Comparison of ENCODE assay signal across 11 cellular contexts in the genomic region with DNA sequence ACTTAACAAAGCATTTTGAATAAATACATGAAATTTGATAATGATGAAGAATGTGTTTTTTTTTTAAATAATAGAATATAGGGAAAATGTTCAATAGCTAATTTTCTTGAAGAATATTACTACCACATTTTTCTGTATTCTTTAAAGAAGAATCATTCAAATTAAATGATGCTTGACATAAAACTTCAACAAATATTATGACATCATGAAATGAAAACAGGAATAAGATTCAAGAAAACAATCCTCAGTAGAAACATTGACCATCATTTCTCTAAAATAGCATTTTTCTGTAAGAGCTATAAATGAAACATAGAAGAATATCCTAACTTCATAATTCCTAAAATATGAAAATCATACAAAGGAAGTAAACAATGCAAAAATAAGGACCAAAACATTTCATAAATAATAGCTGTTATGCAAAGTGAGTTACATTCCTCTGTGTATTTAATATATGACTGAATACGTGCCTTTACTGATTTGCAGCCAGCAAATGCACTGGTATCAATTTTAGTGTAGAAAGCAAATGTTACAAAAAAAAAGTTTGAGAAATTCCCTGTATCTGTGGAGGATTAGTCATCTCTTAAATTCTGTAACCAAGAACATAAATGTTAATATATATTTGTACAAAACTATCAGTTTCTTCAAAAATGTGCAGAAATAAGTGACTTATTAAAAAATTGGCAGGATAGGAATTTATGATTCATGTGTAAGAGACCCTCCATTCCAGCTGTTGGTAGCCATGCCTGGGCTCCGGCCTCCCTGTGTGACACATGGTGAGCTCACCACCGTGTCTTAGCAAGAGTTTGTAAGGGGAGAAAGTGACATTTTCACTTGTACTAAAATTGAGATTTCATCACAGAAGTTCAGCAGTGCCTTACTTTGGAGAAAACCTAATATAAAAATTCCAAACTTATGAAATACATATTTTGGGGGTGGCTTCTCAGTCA. TPM values are rescaled to one million over a fixed set of nuclear protein-coding genes. Genes with fewer than 3 reads are reported as not detected.
DNase-seq lines count a peak whose midpoint lies in the region; ATAC-seq, FAIRE-seq and TF ChIP-seq lines count a peak whose summit lies in the region.
"Had no signal": no experiment of that assay in that cellular context is flagged by ENCODE, and none has a peak within 500 bp of the region (broad histone marks: within the 10 kb centered on the region; RNA-seq: fewer than 3 reads in every experiment).

No MANE protein-coding gene starts in this region.

- no peak overlapping the region for H3K4me3 Mint-ChIP-seq in Caco-2 (ENCODE audit: unreplicated experiment)
- H3K4me3 Mint-ChIP-seq: stimulated activated naive B cell treated with anti-CD40 and anti-IgM and Interleukin-4, amounts not matched to agents 10 μg/mL and 1 μg/mL and 100 μg/mL, for 72 hours had no signal

- no peaks in the 10 kb centered on the region for H3K36me3 Mint-ChIP-seq in Caco-2 (ENCODE audit: insufficient read depth, unreplicated experiment)
- H3K36me3 Mint-ChIP-seq: stimulated activated naive B cell treated with anti-CD40 and anti-IgM and Interleukin-4, amounts not matched to agents 10 μg/mL and 1 μg/mL and 100 μg/mL, for 72 hours had no signal

- DNase-seq in D721Med (ENCODE audit: insufficient read length, low spot score), result no peak
- peak; percentile 34 to 46 for DNase-seq in SW 1271 (lab: John Stamatoyannopoulos, UW)
- DNase-seq in glomerular visceral epithelial cell (ENCODE audit: extremely low spot score), result peak; percentile 96
- DNase-seq in middle frontal gyrus (ENCODE audit: extremely low spot score, low spot score), result no peak
- DNase-seq in Caco-2, result no peak
- DNase-seq in NCI-H524 treated with DMSO at 0.1 percent for 48 hours (lab: John Stamatoyannopoulos, UW), result no peak
- DNase-seq: NCI-H1105 treated with DMSO at 0.1 percent for 48 hours; SHP77 treated with DMSO at 0.1 percent for 48 hours; stimulated activated naive B cell treated with anti-CD40 and anti-IgM and Interleukin-4, amounts not matched to agents 10 μg/mL and 1 μg/mL and 100 μg/mL, for 72 hours had no signal

- ATAC-seq in GM21619 (IDR thresholded peaks at IDR 0.05; ENCODE audit: unreplicated experiment) (peak; percentile 61), HG03469 (IDR thresholded peaks at IDR 0.05; ENCODE audit: unreplicated experiment) (no peak)
- ATAC-seq: stimulated activated naive B cell treated with anti-CD40 and anti-IgM and Interleukin-4, amounts not matched to agents 10 μg/mL and 1 μg/mL and 100 μg/mL, for 72 hours had no signal

- no peak overlapping the region for H3K27ac Mint-ChIP-seq in Caco-2 (ENCODE audit: unreplicated experiment)
- H3K27ac Mint-ChIP-seq: stimulated activated naive B cell treated with anti-CD40 and anti-IgM and Interleukin-4, amounts not matched to agents 10 μg/mL and 1 μg/mL and 100 μg/mL, for 72 hours had no signal

- no peaks in the 10 kb centered on the region; the same call in 1 of the 2 replicates for H3K9me3 ChIP-seq in Caco-2

- intact Hi-C loops in Caco-2 (cut with micrococcal nuclease; ENCODE audit: unreplicated experiment), result no loop called here

- no peaks in the 10 kb centered on the region for H3K27me3 Mint-ChIP-seq in Caco-2 (ENCODE audit: insufficient read depth, unreplicated experiment)

- peak; percentile 29 for FAIRE-seq in D721Med (lab: Jason Lieb, UNC)

- no peaks in the 10 kb centered on the region for H3K4me1 ChIP-seq in Caco-2

- no peaks in the 10 kb centered on the region for H3K36me3 ChIP-seq in Caco-2 (ENCODE audit: control insufficient read depth, insufficient read depth, low read length)

- no peaks in the 10 kb centered on the region for H3K27me3 ChIP-seq in Caco-2 (replicated peaks; ENCODE audit: control insufficient read depth, insufficient read depth, low read length)

- TF ChIP-seq CTCF in D721Med (IDR thresholded peaks at IDR 0.05; ENCODE audit: insufficient read depth, missing control alignments) (no peak), Caco-2 (IDR thresholded peaks at IDR 0.05; ENCODE audit: insufficient read depth in 1 of 2, low read depth in 1 of 2, low read length in 1 of 2, severe bottlenecking in 1 of 2, unreplicated experiment in 1 of 2) (no peak)

- POLR2A ChIA-PET in Caco-2 (lab: Charles Lee), result interaction anchor here (1.0 kb wide), 1 partner anchor 15 kb away, joined by 6 read pairs; a partner anchor contains a TSS

- BruUV-seq in Caco-2 (replicated peaks; lab: Mats Ljungman, UMichigan), result no TSS peak

- peaks cover 5% of the 10 kb centered on the region for H3K4me1 Mint-ChIP-seq in Caco-2 (ENCODE audit: low read depth, unreplicated experiment)
- H3K4me1 Mint-ChIP-seq: stimulated activated naive B cell treated with anti-CD40 and anti-IgM and Interleukin-4, amounts not matched to agents 10 μg/mL and 1 μg/mL and 100 μg/mL, for 72 hours had no signal

- CTCF ChIA-PET in Caco-2 (lab: Charles Lee), result interaction anchor here (1.4 kb wide), 1 partner anchor 235 kb away, joined by 3 read pairs; no protein-coding TSS in a partner anchor

- no peak overlapping the region for H3K4me3 ChIP-seq in Caco-2 (ENCODE audit: low read depth, low read length)

- H3K9me3 Mint-ChIP-seq in Caco-2 (ENCODE audit: unreplicated experiment), result no peaks in the 10 kb centered on the region

RNA-seq across cellular contexts. Expression of a gene that starts 15.0 kb away (rescaled TPM):
- 103 and 108 TPM in 2 replicates for total RNA-seq in Caco-2 (2022)

RNA-seq across cellular contexts. Expression of a gene that starts 36.6 kb away (rescaled TPM):
- 130 and 145 TPM in 2 replicates for total RNA-seq in Caco-2 (2022)

Comparison
In these comparisons a context has a peak if more than half of its experiments do, and no peak if none do; other contexts are left out.
1. DNase-seq: peak in SW 1271 (2 of 2) and glomerular visceral epithelial cell (single experiment); none in D721Med (single experiment), middle frontal gyrus (single experiment), Caco-2 (0 of 2) and NCI-H524 treated with DMSO at 0.1 percent for 48 hours (single experiment).